ENCODE assay signal across 23 cellular contexts in genomic region chr11:130216591-130217132, GRCh38. TPM values are rescaled to one million over a fixed set of nuclear protein-coding genes. Genes with fewer than 3 reads are reported as not detected.
DNase-seq lines count a peak whose midpoint lies in the region; ATAC-seq and TF ChIP-seq lines count a peak whose summit lies in the region.
"Had no signal": no experiment of that assay in that cellular context is flagged by ENCODE, and none has a peak within 500 bp of the region (broad histone marks: within the 10 kb centered on the region; RNA-seq: fewer than 3 reads in every experiment).

No MANE protein-coding gene starts in this region.

- POLR2A ChIA-PET in WTC11 (lab: Charles Lee), result interaction anchor here (0.6 to 1.2 kb wide), 2 partner anchors 8 to 93 kb away, joined by 3 to 5 read pairs; no protein-coding TSS in a partner anchor

- H3K4me1 Mint-ChIP-seq in WTC11, result peaks cover 20% of the 10 kb centered on the region

- no peak overlapping the region for H3K4me3 ChIP-seq in AG10803 (ENCODE audit: low read length)
- H3K4me3 ChIP-seq: tibial nerve had no signal

- H3K27ac Mint-ChIP-seq in WTC11, result no peak overlapping the region
- H3K27ac Mint-ChIP-seq: activated B cell treated with CpG ODN at 0.5 μM for 24 hours; activated naive CD4-positive, alpha-beta T cell treated with anti-CD3 and anti-CD28 coated beads, Interleukin-2, amount 10 ng/mL, durations not matched to agents 7 days and 5 days; activated T-cell treated with anti-CD3 and anti-CD28 coated beads, Interleukin-2, amount 50 U/mL, for 72 hours; stimulated activated naive CD8-positive, alpha-beta T cell treated with anti-CD3 and anti-CD28 coated beads, Interleukin-15, Interleukin-2, amounts not matched to agents 100 ng/mL and 50 ng/mL, for 24 hours had no signal

- DNase-seq in AG10803 (ENCODE audit: low read depth) (peak; percentile 4), WTC11 (ENCODE audit: low spot score) (peak; percentile 9), left lobe of liver (ENCODE audit: low spot score) (peak; percentile 33), renal cortical epithelial cell (ENCODE audit: low read depth) (peak; percentile 6), NCI-H69 (lab: John Stamatoyannopoulos, UW) (no peak), RKO (ENCODE audit: low spot score) (no peak)
- DNase-seq in stimulated activated CD4-positive, alpha-beta T cell treated with anti-CD3 and anti-CD28 coated beads, Interleukin-15, amount 100 ng/mL, for 24 hours, result no peak
- DNase-seq: ACHN; activated B cell treated with CpG ODN at 0.5 μM for 24 hours; activated CD4-positive, alpha-beta T cell treated with anti-CD3 and anti-CD28 coated beads, Interleukin-2, amount 50 U/mL, for 48 hours; activated naive CD4-positive, alpha-beta T cell treated with anti-CD3 and anti-CD28 coated beads, Interleukin-2, amount 10 ng/mL, durations not matched to agents 7 days and 5 days; activated T-cell treated with anti-CD3 and anti-CD28 coated beads, Interleukin-2, amount 50 U/mL, for 72 hours; C1 segment of cervical spinal cord; KG1; NCI-H2171; NCI-H526; stimulated activated CD4-positive, alpha-beta T cell treated with anti-CD3 and anti-CD28 coated beads, Interleukin-12 subunit alpha, Interleukin-12 subunit beta, amount 100 ng/mL, for 4 hours; T-helper 9 cell had no signal

- no peaks in the 10 kb centered on the region for H3K27me3 Mint-ChIP-seq in WTC11 (ENCODE audit: low read depth)
- H3K27me3 Mint-ChIP-seq: activated B cell treated with CpG ODN at 0.5 μM for 24 hours; stimulated activated naive CD8-positive, alpha-beta T cell treated with anti-CD3 and anti-CD28 coated beads, Interleukin-15, Interleukin-2, amounts not matched to agents 100 ng/mL and 50 ng/mL, for 24 hours had no signal

- CTCF ChIA-PET in WTC11 (lab: Charles Lee), result interaction anchor here (1.1 to 1.4 kb wide), 2 partner anchors 233 to 645 kb away, joined by 3 to 5 read pairs; no protein-coding TSS in a partner anchor

- no peak for TF ChIP-seq CTCF in AG10803 (conservative IDR thresholded peaks at IDR 0.05; ENCODE audit: low read length)
- TF ChIP-seq CTCF in WTC11 (IDR thresholded peaks at IDR 0.05), result no peak

- H3K36me3 Mint-ChIP-seq in WTC11, result no peaks in the 10 kb centered on the region
- H3K36me3 Mint-ChIP-seq: activated naive CD4-positive, alpha-beta T cell treated with anti-CD3 and anti-CD28 coated beads, Interleukin-2, amount 10 ng/mL, durations not matched to agents 7 days and 5 days had no signal

- no peak overlapping the region for H3K4me3 Mint-ChIP-seq in WTC11
- H3K4me3 Mint-ChIP-seq: activated B cell treated with CpG ODN at 0.5 μM for 24 hours; activated naive CD4-positive, alpha-beta T cell treated with anti-CD3 and anti-CD28 coated beads, Interleukin-2, amount 10 ng/mL, durations not matched to agents 7 days and 5 days; activated T-cell treated with anti-CD3 and anti-CD28 coated beads, Interleukin-2, amount 50 U/mL, for 72 hours; stimulated activated naive CD8-positive, alpha-beta T cell treated with anti-CD3 and anti-CD28 coated beads, Interleukin-15, Interleukin-2, amounts not matched to agents 100 ng/mL and 50 ng/mL, for 24 hours had no signal

- ATAC-seq in WTC11 (no peak), left lobe of liver (no peak), GM19351 (IDR thresholded peaks at IDR 0.05; ENCODE audit: unreplicated experiment) (no peak)
- ATAC-seq: activated T-cell treated with anti-CD3 and anti-CD28 coated beads, Interleukin-2, amount 50 U/mL, for 72 hours; HCT116; SK-N-SH treated with all-trans-retinoic acid at 6 μM for 48 hours had no signal

- H3K9me3 Mint-ChIP-seq in WTC11, result no peaks in the 10 kb centered on the region
- H3K9me3 Mint-ChIP-seq: activated B cell treated with CpG ODN at 0.5 μM for 24 hours; activated naive CD4-positive, alpha-beta T cell treated with anti-CD3 and anti-CD28 coated beads, Interleukin-2, amount 10 ng/mL, durations not matched to agents 7 days and 5 days; activated T-cell treated with anti-CD3 and anti-CD28 coated beads, Interleukin-2, amount 50 U/mL, for 72 hours; stimulated activated naive CD8-positive, alpha-beta T cell treated with anti-CD3 and anti-CD28 coated beads, Interleukin-15, Interleukin-2, amounts not matched to agents 100 ng/mL and 50 ng/mL, for 24 hours had no signal

TF ChIP-seq in WTC11, 78 proteins besides CTCF, POLR2A, EP300 and RAD21:
- TF ChIP-seq GABPB1 (CRISPR knock-in tag; IDR thresholded peaks at IDR 0.05) (no peak), TP53 (CRISPR knock-in tag; IDR thresholded peaks at IDR 0.05) (no peak), CREM (CRISPR knock-in tag; IDR thresholded peaks at IDR 0.05) (no peak)

RNA-seq across cellular contexts. Expression of gene ST14, which starts 57.1 kb away (rescaled TPM):
- total RNA-seq in WTC11 (2021) (27.5 to 33.9 TPM (median 27.8 TPM) in 3 replicates), left lobe of liver (3.7 TPM), renal cortical epithelial cell (35.1 and 137 TPM in 2 replicates)
- total RNA-seq: activated T-cell treated with anti-CD3 and anti-CD28 coated beads, Interleukin-2, amount 50 U/mL, for 72 hours had no signal

Comparison
In these comparisons a context has a peak if more than half of its experiments do, and no peak if none do; other contexts are left out.
1. DNase-seq: peak in AG10803 (single experiment), WTC11 (single experiment), left lobe of liver (single experiment) and renal cortical epithelial cell (single experiment); none in stimulated activated CD4-positive, alpha-beta T cell treated with anti-CD3 and anti-CD28 coated beads, Interleukin-15, amount 100 ng/mL, for 24 hours (single experiment), NCI-H69 (single experiment) and RKO (single experiment).